In the genomic region with DNA sequence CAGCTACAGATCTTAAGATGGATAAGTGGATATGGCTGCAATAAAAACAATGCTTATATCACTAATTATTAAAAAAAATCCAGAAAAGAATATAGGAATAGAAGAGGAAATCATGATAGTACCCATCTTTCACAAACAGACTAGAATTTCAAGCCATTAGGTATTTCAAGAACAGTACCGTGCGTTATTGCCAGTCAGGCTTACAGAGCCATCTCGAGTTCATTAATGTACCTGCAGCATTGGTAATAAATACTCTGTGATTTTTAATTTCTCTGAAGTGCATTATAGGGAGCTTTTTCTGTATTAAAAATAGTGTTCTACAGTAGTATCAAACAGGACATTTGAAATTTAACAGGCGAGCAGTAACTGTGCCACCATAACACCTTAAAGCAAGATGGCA, we compare ENCODE assay signal across 18 cellular contexts.
"Had no signal": no experiment of that assay in that cellular context is flagged by ENCODE, and none has a peak within 500 bp of the region (broad histone marks: within the 10 kb centered on the region; RNA-seq: fewer than 3 reads in every experiment).

No MANE protein-coding gene starts in this region.

- ATAC-seq: activated CD8-positive, alpha-beta memory T cell treated with anti-CD3 and anti-CD28 coated beads, Interleukin-2, amount 10 ng/mL, durations not matched to agents 7 days and 5 days; activated naive CD4-positive, alpha-beta T cell treated with anti-CD3 and anti-CD28 coated beads, Interleukin-2, amount 50 U/mL, for 72 hours; left lung; T-helper 17 cell had no signal

- H3K4me3 ChIP-seq: dorsolateral prefrontal cortex, esophagus muscularis mucosa, left lung, pancreas, tibial artery had no signal

- H3K27me3 ChIP-seq: dorsolateral prefrontal cortex, esophagus muscularis mucosa, left lung, pancreas, tibial artery had no signal

- H3K27ac ChIP-seq: esophagus muscularis mucosa, left lung, pancreas, tibial artery had no signal

- H3K4me1 Mint-ChIP-seq: activated CD8-positive, alpha-beta memory T cell treated with anti-CD3 and anti-CD28 coated beads, Interleukin-2, amount 10 ng/mL, durations not matched to agents 7 days and 5 days; brain; neural crest cell; T-helper 17 cell had no signal

- H3K27ac Mint-ChIP-seq: activated CD8-positive, alpha-beta memory T cell treated with anti-CD3 and anti-CD28 coated beads, Interleukin-2, amount 10 ng/mL, durations not matched to agents 7 days and 5 days; activated naive CD4-positive, alpha-beta T cell treated with anti-CD3 and anti-CD28 coated beads, Interleukin-2, amount 50 U/mL, for 72 hours; activated T-cell treated with anti-CD3 and anti-CD28 coated beads, Interleukin-2, amount 50 U/mL, for 24 hours; T-helper 17 cell had no signal

- H3K4me1 ChIP-seq: esophagus muscularis mucosa, left lung, pancreas, tibial artery had no signal

- H3K27me3 Mint-ChIP-seq: activated T-cell treated with anti-CD3 and anti-CD28 coated beads, Interleukin-2, amount 50 U/mL, for 24 hours; brain had no signal

- H3K9me3 ChIP-seq: esophagus muscularis mucosa, left lung, pancreas, tibial artery had no signal

- H3K36me3 Mint-ChIP-seq: activated CD8-positive, alpha-beta memory T cell treated with anti-CD3 and anti-CD28 coated beads, Interleukin-2, amount 10 ng/mL, durations not matched to agents 7 days and 5 days; activated naive CD4-positive, alpha-beta T cell treated with anti-CD3 and anti-CD28 coated beads, Interleukin-2, amount 50 U/mL, for 72 hours had no signal

- H3K4me3 Mint-ChIP-seq: activated CD8-positive, alpha-beta memory T cell treated with anti-CD3 and anti-CD28 coated beads, Interleukin-2, amount 10 ng/mL, durations not matched to agents 7 days and 5 days; activated T-cell treated with anti-CD3 and anti-CD28 coated beads, Interleukin-2, amount 50 U/mL, for 24 hours; brain; neural crest cell; T-helper 17 cell had no signal

- DNase-seq: activated CD4-positive, alpha-beta T cell treated with anti-CD3 and anti-CD28 coated beads, Interleukin-2, amount 50 U/mL, for 4 hours; activated CD4-positive, CD25-positive, alpha-beta regulatory T cell treated with anti-CD3 and anti-CD28 coated beads, Interleukin-2, amount 50 U/mL, for 72 hours; activated CD8-positive, alpha-beta memory T cell treated with anti-CD3 and anti-CD28 coated beads, Interleukin-2, amount 10 ng/mL, durations not matched to agents 7 days and 5 days; activated effector memory CD4-positive, alpha-beta T cell treated with anti-CD3 and anti-CD28 coated beads, Interleukin-2, amount 50 U/mL, for 16 hours; activated T-cell treated with anti-CD3 and anti-CD28 coated beads, Interleukin-2, amount 50 U/mL, for 24 hours; amygdala; dorsolateral prefrontal cortex; glutamatergic neuron; left lung; pancreas; retina; small intestine; T-helper 17 cell; tibial artery had no signal

- H3K36me3 ChIP-seq: pancreas had no signal

- H3K9me3 Mint-ChIP-seq: activated naive CD4-positive, alpha-beta T cell treated with anti-CD3 and anti-CD28 coated beads, Interleukin-2, amount 50 U/mL, for 72 hours; activated T-cell treated with anti-CD3 and anti-CD28 coated beads, Interleukin-2, amount 50 U/mL, for 24 hours; neural crest cell had no signal
